In the genomic region with DNA sequence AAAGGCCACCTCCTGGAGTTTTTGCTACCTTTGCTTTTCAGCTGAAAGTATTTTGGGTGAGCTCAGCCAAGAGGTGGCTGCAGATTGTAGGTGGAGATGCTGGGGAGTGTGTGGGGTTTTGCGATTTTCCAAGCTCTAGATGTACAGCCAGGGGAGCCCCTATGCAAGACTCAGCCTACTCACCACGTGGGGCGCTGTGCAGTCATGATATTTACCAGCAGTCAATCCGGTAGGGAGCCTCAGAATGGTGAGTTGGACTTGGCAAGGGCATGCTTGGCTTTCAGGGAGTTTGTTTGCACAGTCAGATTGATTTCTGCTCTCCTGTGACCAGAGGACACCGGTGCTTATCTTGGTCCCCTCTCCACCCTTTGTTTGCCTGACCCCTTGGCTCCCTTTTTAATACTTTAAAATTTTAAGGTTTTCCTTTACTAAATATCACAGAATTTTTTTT, we compare ENCODE assay signal across 8 cellular contexts.
DNase-seq lines count a peak whose midpoint lies in the region; ATAC-seq and TF ChIP-seq lines count a peak whose summit lies in the region.

No MANE protein-coding gene starts in this region.

- H3K79me2 ChIP-seq in SU-DHL-6 (ENCODE audit: insufficient read depth, low read length), result no peaks in the 10 kb centered on the region

- H3K27ac Mint-ChIP-seq in activated naive CD4-positive, alpha-beta T cell treated with anti-CD3 and anti-CD28 coated beads for 36 hours, result no peak overlapping the region
- H3K27ac Mint-ChIP-seq in osteocyte (ENCODE audit: unreplicated experiment), result no peak overlapping the region

- H3K9me3 ChIP-seq in SU-DHL-6 (ENCODE audit: insufficient read depth, low read length), result no peaks in the 10 kb centered on the region
- H3K9me3 ChIP-seq in effector memory CD4-positive, alpha-beta T cell (ENCODE audit: control insufficient read depth, low read length), result no peaks in the 10 kb centered on the region

- H3K36me3 Mint-ChIP-seq in activated naive CD4-positive, alpha-beta T cell treated with anti-CD3 and anti-CD28 coated beads for 36 hours (ENCODE audit: low read depth), result no peaks in the 10 kb centered on the region
- no peaks in the 10 kb centered on the region for H3K36me3 Mint-ChIP-seq in osteocyte (ENCODE audit: unreplicated experiment)

- no peaks in the 10 kb centered on the region for H3K27me3 ChIP-seq in SU-DHL-6 (ENCODE audit: low read length)
- H3K27me3 ChIP-seq in effector memory CD4-positive, alpha-beta T cell (replicated peaks; ENCODE audit: control insufficient read depth, insufficient read depth, low read length, poor library complexity, severe bottlenecking), result no peaks in the 10 kb centered on the region

- H3K27ac ChIP-seq in SU-DHL-6 (ENCODE audit: low read depth, low read length), result no peak overlapping the region
- H3K27ac ChIP-seq in effector memory CD4-positive, alpha-beta T cell (ENCODE audit: insufficient read depth, low read length, poor library complexity, severe bottlenecking), result peak overlapping the region; percentile 64

- H3K9me2 ChIP-seq in SU-DHL-6 (replicated peaks; ENCODE audit: insufficient read depth, low read length), result no peaks in the 10 kb centered on the region

- DNase-seq in activated naive CD4-positive, alpha-beta T cell treated with anti-CD3 and anti-CD28 coated beads for 36 hours, result peak; percentile 58
- no peak for DNase-seq in activated naive CD4-positive, alpha-beta T cell treated with anti-CD3 and anti-CD28 coated beads, Interleukin-2, amount 50 U/mL, for 16 hours
- DNase-seq in M059J (ENCODE audit: low read depth) (peak; percentile 28), osteocyte (ENCODE audit: extremely low spot score, unreplicated experiment) (peak; percentile 66)
- peak in 2 of 3 donors; percentile 41 to 44 for DNase-seq in effector memory CD4-positive, alpha-beta T cell

- CTCF ChIA-PET in activated naive CD4-positive, alpha-beta T cell treated with anti-CD3 and anti-CD28 coated beads for 36 hours (lab: Charles Lee), result interaction anchor here (0.6 to 2.5 kb wide), 9 partner anchors 8 to 100 kb away, joined by 3 to 8 read pairs (median 4); no protein-coding TSS in a partner anchor

- ATAC-seq in HG03039 (IDR thresholded peaks at IDR 0.05; ENCODE audit: unreplicated experiment) (no peak), HG02981 (IDR thresholded peaks at IDR 0.05; ENCODE audit: unreplicated experiment) (no peak)

- H3K4me1 Mint-ChIP-seq in activated naive CD4-positive, alpha-beta T cell treated with anti-CD3 and anti-CD28 coated beads for 36 hours (ENCODE audit: low read depth), result peaks cover 46% of the 10 kb centered on the region
- no peaks in the 10 kb centered on the region for H3K4me1 Mint-ChIP-seq in osteocyte (ENCODE audit: unreplicated experiment)

- intact Hi-C loops in activated naive CD4-positive, alpha-beta T cell treated with anti-CD3 and anti-CD28 coated beads for 36 hours (cut with micrococcal nuclease), result no loop called here

- H3K9me3 Mint-ChIP-seq in activated naive CD4-positive, alpha-beta T cell treated with anti-CD3 and anti-CD28 coated beads for 36 hours, result peaks cover 2% of the 10 kb centered on the region
- no peaks in the 10 kb centered on the region for H3K9me3 Mint-ChIP-seq in osteocyte (ENCODE audit: unreplicated experiment)

- no peaks in the 10 kb centered on the region for H3K36me3 ChIP-seq in SU-DHL-6 (ENCODE audit: low read length)
- no peaks in the 10 kb centered on the region for H3K36me3 ChIP-seq in effector memory CD4-positive, alpha-beta T cell (ENCODE audit: control insufficient read depth, insufficient read depth, low read length)

- no peaks in the 10 kb centered on the region for H4K20me1 ChIP-seq in SU-DHL-6 (ENCODE audit: low read depth, low read length)

- H3F3A ChIP-seq in SU-DHL-6 (ENCODE audit: insufficient read depth), result no peaks in the 10 kb centered on the region

- H3K4me3 Mint-ChIP-seq in activated naive CD4-positive, alpha-beta T cell treated with anti-CD3 and anti-CD28 coated beads for 36 hours, result no peak overlapping the region
- H3K4me3 Mint-ChIP-seq in osteocyte (ENCODE audit: unreplicated experiment), result no peak overlapping the region

- H3K4me3 ChIP-seq in SU-DHL-6 (ENCODE audit: insufficient read depth, low read length, poor library complexity, severe bottlenecking), result no peak overlapping the region
- H3K4me3 ChIP-seq in effector memory CD4-positive, alpha-beta T cell (ENCODE audit: insufficient read depth, low read depth, low read length, poor library complexity, severe bottlenecking), result no peak overlapping the region

- no peak overlapping the region for H3K9ac ChIP-seq in SU-DHL-6 (ENCODE audit: low read length)

- peak; percentile 52 for TF ChIP-seq CTCF in SU-DHL-6 (IDR thresholded peaks at IDR 0.05; ENCODE audit: insufficient read depth, low read length, poor library complexity, severe bottlenecking)
- TF ChIP-seq CTCF in osteocyte (IDR thresholded peaks at IDR 0.05), result peak; percentile 19

- H3K4me2 ChIP-seq in SU-DHL-6 (ENCODE audit: low read depth, low read length, poor library complexity, severe bottlenecking), result no peak overlapping the region

- H3K4me1 ChIP-seq in effector memory CD4-positive, alpha-beta T cell (ENCODE audit: control insufficient read depth, insufficient read depth, low read length, poor library complexity, severe bottlenecking), result peaks cover 27% of the 10 kb centered on the region

- no peaks in the 10 kb centered on the region for H3K27me3 Mint-ChIP-seq in activated naive CD4-positive, alpha-beta T cell treated with anti-CD3 and anti-CD28 coated beads for 36 hours (ENCODE audit: low read depth)
- H3K27me3 Mint-ChIP-seq in osteocyte (ENCODE audit: unreplicated experiment), result no peaks in the 10 kb centered on the region

- no peak overlapping the region for H2AFZ ChIP-seq in SU-DHL-6 (ENCODE audit: low read depth, low read length, severe bottlenecking)
